Comparison of ENCODE assay signal across 8 cellular contexts in the genomic region with DNA sequence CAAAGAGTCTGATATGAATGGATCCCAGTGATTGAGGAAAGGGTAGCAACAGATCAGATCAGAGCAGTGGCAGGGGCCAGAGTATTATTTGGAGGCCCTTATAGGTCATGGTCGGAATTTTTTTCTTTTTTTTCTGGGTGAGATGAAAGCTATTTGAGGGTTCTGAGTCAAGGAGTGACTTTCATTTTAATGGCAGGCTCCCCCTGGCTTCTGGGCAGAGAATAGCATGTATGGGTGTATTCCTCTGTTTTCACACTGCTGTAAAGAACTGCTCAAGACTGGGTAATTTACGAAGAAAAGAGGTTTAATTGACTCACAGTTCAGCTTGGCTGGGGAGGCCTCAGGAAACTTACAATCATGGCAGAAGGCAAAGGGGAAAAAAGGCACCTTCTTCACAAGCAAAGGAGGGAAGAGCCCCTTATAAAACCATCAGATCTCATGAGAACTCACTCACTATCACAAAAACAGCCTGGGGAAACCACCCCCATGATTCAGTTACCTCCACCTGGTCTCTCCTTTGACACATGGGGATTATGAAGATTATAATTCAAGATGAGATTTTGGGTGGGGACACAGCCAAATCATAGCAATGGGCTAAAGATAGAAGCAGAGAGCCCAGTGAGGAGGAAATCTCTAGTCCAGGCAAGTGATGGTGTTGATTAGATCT. TPM values are rescaled to one million over a fixed set of nuclear protein-coding genes. Genes with fewer than 3 reads are reported as not detected.
DNase-seq lines count a peak whose midpoint lies in the region; ATAC-seq, FAIRE-seq and TF ChIP-seq lines count a peak whose summit lies in the region.

No MANE protein-coding gene starts in this region.

- no peak overlapping the region for H3K4me3 ChIP-seq in heart left ventricle
- H3K4me3 ChIP-seq in RWPE2 (ENCODE audit: severe bottlenecking) = no peak overlapping the region
- no peak overlapping the region for H3K4me3 ChIP-seq in K562

- peaks cover 6% of the 10 kb centered on the region for H3K9me3 Mint-ChIP-seq in mesothelial cell of epicardium

- peak; percentile 85 for FAIRE-seq in K562 (lab: Jason Lieb, UNC)

- H3K36me3 ChIP-seq in heart left ventricle (peaks cover 0 to 5% (median 0%) of the 10 kb centered on the region in 9 donors), RWPE2 (ENCODE audit: low read depth) (no peaks in the 10 kb centered on the region), K562 (ENCODE audit: control insufficient read depth, insufficient read depth, low read length) (0 out of 3 replicates have a peak, but pooled peaks cover 3% of the 10 kb centered on the region)

- no peak for TF ChIP-seq EP300 in K562 (IDR thresholded peaks at IDR 0.05; ENCODE audit: low read length)

- peak in 1 of 2 experiments; percentile 54; a peak in 2 of 4 replicates for TF ChIP-seq RAD21 in K562 (CRISPR knock-in tag; conservative IDR thresholded peaks at IDR 0.05 in 1 of 2, IDR thresholded peaks at IDR 0.05 in 1 of 2)

- no peak overlapping the region for H3K4me2 ChIP-seq in K562 (ENCODE audit: insufficient read depth, low read length)

- H3K4me1 Mint-ChIP-seq in mesothelial cell of epicardium = no peaks in the 10 kb centered on the region

- CTCF ChIA-PET in K562 (lab: Yijun Ruan, JAX; ENCODE audit: low intra/inter-chr PET ratio) = interaction anchor here (0.5 kb wide), 1 partner anchor 125 kb away, joined by 3 read pairs; a partner anchor contains a TSS

- H3K9me1 ChIP-seq in K562 (ENCODE audit: control insufficient read depth, insufficient read depth, low read length) = no peaks in the 10 kb centered on the region

- H4K20me1 ChIP-seq in K562 (replicated peaks; ENCODE audit: control insufficient read depth, insufficient read depth, low read length) = no peaks in the 10 kb centered on the region

- WGBS in heart left ventricle, 4 donors = 57 to 70% (median 62%) methylated on average over 2 of the region's 2 CpGs
- 5% methylated on average over 2 of the region's 2 CpGs for WGBS in K562 (ENCODE audit: insufficient coverage, low coverage, missing lambda C conversion rate)

- DNase-seq in heart left ventricle (no peak), Right ventricle myocardium inferior (ENCODE audit: missing footprints) (no peak), RWPE2 (ENCODE audit: low spot score) (no peak), K562 (ENCODE audit: extremely low read depth in 1 of 4, low spot score in 3 of 4) (peak; percentile 48 to 64 (median 56)), mesothelial cell of epicardium (ENCODE audit: low spot score in 2 of 2, unreplicated experiment in 2 of 2) (no peak), dedifferentiated amniotic fluid mesenchymal stem cell (ENCODE audit: extremely low spot score) (no peak), NCI-H510A (lab: John Stamatoyannopoulos, UW) (no peak)

- H3K27me3 Mint-ChIP-seq in mesothelial cell of epicardium (ENCODE audit: low read depth) = no peaks in the 10 kb centered on the region

- peak; percentile 31 to 69 (median 58) for TF ChIP-seq CTCF in heart left ventricle (IDR thresholded peaks at IDR 0.05)
- peak; percentile 76 for TF ChIP-seq CTCF in RWPE2 (IDR thresholded peaks at IDR 0.05; ENCODE audit: poor library complexity, severe bottlenecking)
- peak; percentile 52 to 79 (median 72) for TF ChIP-seq CTCF in K562 (IDR thresholded peaks at IDR 0.05 in 2 of 3, conservative IDR thresholded peaks at IDR 0.05 in 1 of 3; ENCODE audit: insufficient read depth in 2 of 3, low read depth in 1 of 3, low read length in 3 of 3)
- peak; percentile 54 for TF ChIP-seq CTCF in mesothelial cell of epicardium (IDR thresholded peaks at IDR 0.05; ENCODE audit: unreplicated experiment)

- no TSS peak for BruUV-seq in K562 (replicated peaks; lab: Mats Ljungman, UMichigan)

- peaks cover 5% of the 10 kb centered on the region for H3K36me3 Mint-ChIP-seq in mesothelial cell of epicardium

- POLR2A ChIA-PET in K562 (lab: Yijun Ruan, JAX) = interaction anchor here (1.0 kb wide), 2 partner anchors 10 to 14 kb away, joined by 3 to 4 read pairs; no protein-coding TSS in a partner anchor

- no peaks in the 10 kb centered on the region for H3K79me2 ChIP-seq in K562 (ENCODE audit: control insufficient read depth, insufficient read depth, low read length)

- H3K9me3 ChIP-seq in heart left ventricle = peaks cover 0 to 7% (median 1%) of the 10 kb centered on the region in 12 donors
- no peaks in the 10 kb centered on the region for H3K9me3 ChIP-seq in RWPE2 (ENCODE audit: severe bottlenecking)
- H3K9me3 ChIP-seq in K562 (replicated peaks; ENCODE audit: control insufficient read depth, insufficient read depth, low read depth, low read length) = no peaks in the 10 kb centered on the region

- no peak overlapping the region for H3K4me3 Mint-ChIP-seq in mesothelial cell of epicardium

- in situ Hi-C loops in K562 (cut with MboI) = no loop called here

- H3K27ac Mint-ChIP-seq in mesothelial cell of epicardium = no peak overlapping the region

- intact Hi-C loops in heart left ventricle (cut with DNase I) (no loop called here), Right ventricle myocardium inferior (cut with DNase I) (no loop called here), K562 (cut with micrococcal nuclease) (no loop called here)

- no peak for TF ChIP-seq POLR2A in heart left ventricle (IDR thresholded peaks at IDR 0.05)
- no peak for TF ChIP-seq POLR2A in K562 (conservative IDR thresholded peaks at IDR 0.05)

- ATAC-seq in heart left ventricle = no peak
- no peak for ATAC-seq in Right ventricle myocardium inferior
- ATAC-seq in RWPE2 (ENCODE audit: low read depth) = no peak; the same call in 2 of the 3 replicates
- ATAC-seq in K562 = peak; percentile 82
- ATAC-seq in GM21515 (IDR thresholded peaks at IDR 0.05; ENCODE audit: unreplicated experiment) = no peak

- peaks cover 0 to 27% (median 0%) of the 10 kb centered on the region in 12 donors for H3K4me1 ChIP-seq in heart left ventricle
- no peaks in the 10 kb centered on the region for H3K4me1 ChIP-seq in RWPE2 (ENCODE audit: insufficient read depth, poor library complexity, severe bottlenecking)
- H3K4me1 ChIP-seq in K562 (replicated peaks in 1 of 2; ENCODE audit: control insufficient read depth in 2 of 2, insufficient read depth in 2 of 2, low read length in 2 of 2) = peaks cover 5 to 21% of the 10 kb centered on the region in 2 experiments; a peak in 4 of 5 replicates

- H3K9ac ChIP-seq in K562 (ENCODE audit: insufficient read depth in 1 of 2, low read depth in 2 of 2, low read length in 2 of 2) = no peak overlapping the region; a peak in 1 of 4 replicates

- peak overlapping the region; percentile 21; the same call in 1 of the 2 replicates for H2AFZ ChIP-seq in K562 (ENCODE audit: low read depth, low read length)

- H3K27me3 ChIP-seq in heart left ventricle (no peaks in the 10 kb centered on the region), RWPE2 (ENCODE audit: insufficient read depth, poor library complexity, severe bottlenecking) (no peaks in the 10 kb centered on the region), K562 (ENCODE audit: control insufficient read depth in 2 of 2, insufficient read depth in 2 of 2, low read length in 2 of 2) (no peaks in the 10 kb centered on the region)

- H3K27ac ChIP-seq in heart left ventricle = no peak overlapping the region
- no peak overlapping the region for H3K27ac ChIP-seq in RWPE2 (ENCODE audit: poor library complexity, severe bottlenecking)
- no peak overlapping the region for H3K27ac ChIP-seq in K562 (ENCODE audit: extremely low read depth, low read depth, low read length)

RNA-seq across cellular contexts. Expression of a gene that starts 3.0 kb away (rescaled TPM):
- total RNA-seq in heart left ventricle (1 to 10 TPM in 1 of 9 donors, under 1 TPM in 8; 0.27 to 1.3 (median 0.40) TPM), Right ventricle myocardium inferior (0.92 TPM), K562 (2014; rRNA removed) (0.05 TPM in 1 of 2 replicates, not detected in the other), K562 (2014; rRNA removed; fragmentation: Illumina TruSeq; extraction: Trizol) (0.35 and 0.36 TPM in 2 replicates), K562 (2015; rRNA removed; fragmentation: Illumina TruSeq; extraction: Trizol) (0.15 and 0.22 TPM in 2 replicates), K562 (2021) (0.67 and 0.95 TPM in 2 replicates), mesothelial cell of epicardium (5.6 to 6.1 TPM (median 5.8 TPM) in 3 replicates)
- polyA plus RNA-seq in heart left ventricle (under 1 TPM; 0.33 to 0.53 TPM), K562 (2011; rRNA removed) (0.37 and 0.52 TPM in 2 replicates), K562 (2014; fragmentation: Illumina TruSeq; extraction: Trizol) (0.09 and 0.48 TPM in 2 replicates), K562 (2014; fragmentation: Nextera tagmentation; extraction: Ambion mirVana) (under 1 TPM; 0.35 to 0.46 TPM), K562 (2014; rRNA removed) (0.66 and 0.80 TPM in 2 replicates)
- total RNA-seq in K562 (2011; cell fraction: chromatin; rRNA removed; ENCODE audit: low replicate concordance) = 2.9 and 6.2 TPM in 2 replicates
- total RNA-seq in K562 (2011; cell fraction: nucleolus; rRNA removed) = 2.0 and 2.6 TPM in 2 replicates
- 3.0 and 3.2 TPM in 2 replicates for total RNA-seq in K562 (2011; cell fraction: nucleoplasm; rRNA removed)
- polyA plus RNA-seq in K562 (2011; cell fraction: cytosol; rRNA removed) = 0.27 and 0.30 TPM in 2 replicates
- polyA plus RNA-seq in K562 (2011; cell fraction: nucleus; rRNA removed) = 1.4 and 1.6 TPM in 2 replicates
- 0.37 and 0.76 TPM in 2 replicates for polyA plus RNA-seq in K562 (2012)
- 0.27 and 1.1 TPM in 2 replicates for polyA minus RNA-seq in K562 (2011; rRNA and poly(A)+ RNA removed)
- polyA minus RNA-seq in K562 (2011; cell fraction: cytosol; rRNA and poly(A)+ RNA removed) = 0.38 TPM in 1 of 2 replicates, not detected in the other
- 0.40 and 0.44 TPM in 2 replicates for polyA minus RNA-seq in K562 (2011; cell fraction: nucleus; rRNA and poly(A)+ RNA removed)

RNA-seq across cellular contexts. Expression of a gene that starts 7.2 kb away (rescaled TPM):
- 10 to 100 TPM in 2 of 9 donors, 1 to 10 TPM in 7; 1.4 to 45.2 (median 4.2) TPM for total RNA-seq in heart left ventricle
- 1 to 10 TPM; 3.3 to 3.9 TPM for polyA plus RNA-seq in heart left ventricle
- 9.1 TPM for total RNA-seq in Right ventricle myocardium inferior
- total RNA-seq in K562 (2011; cell fraction: chromatin; rRNA removed; ENCODE audit: low replicate concordance) = 15.6 and 23.5 TPM in 2 replicates
- 8.3 and 13.2 TPM in 2 replicates for total RNA-seq in K562 (2011; cell fraction: nucleolus; rRNA removed)
- total RNA-seq in K562 (2011; cell fraction: nucleoplasm; rRNA removed) = 12.3 and 15.8 TPM in 2 replicates
- total RNA-seq in K562 (2014; rRNA removed) = 4.0 and 5.0 TPM in 2 replicates
- total RNA-seq in K562 (2014; rRNA removed; fragmentation: Illumina TruSeq; extraction: Trizol) = 3.1 and 3.8 TPM in 2 replicates
- 5.0 and 6.2 TPM in 2 replicates for total RNA-seq in K562 (2015; rRNA removed; fragmentation: Illumina TruSeq; extraction: Trizol)
- total RNA-seq in K562 (2021) = 11.0 and 12.0 TPM in 2 replicates
- 2.5 and 5.8 TPM in 2 replicates for polyA plus RNA-seq in K562 (2011; rRNA removed)
- 7.5 and 9.8 TPM in 2 replicates for polyA plus RNA-seq in K562 (2011; cell fraction: cytosol; rRNA removed)
- 21.2 and 22.5 TPM in 2 replicates for polyA plus RNA-seq in K562 (2011; cell fraction: nucleus; rRNA removed)
- polyA plus RNA-seq in K562 (2012) = 14.6 and 37.6 TPM in 2 replicates
- polyA plus RNA-seq in K562 (2014; fragmentation: Illumina TruSeq; extraction: Trizol) = 16.3 and 19.0 TPM in 2 replicates
- polyA plus RNA-seq in K562 (2014; fragmentation: Nextera tagmentation; extraction: Ambion mirVana) = 1 to 10 TPM; 7.4 to 8.3 TPM
- 10.8 and 11.0 TPM in 2 replicates for polyA plus RNA-seq in K562 (2014; rRNA removed)
- 3.6 and 5.2 TPM in 2 replicates for polyA minus RNA-seq in K562 (2011; rRNA and poly(A)+ RNA removed)
- polyA minus RNA-seq in K562 (2011; cell fraction: cytosol; rRNA and poly(A)+ RNA removed) = 5.4 and 7.6 TPM in 2 replicates
- polyA minus RNA-seq in K562 (2011; cell fraction: nucleus; rRNA and poly(A)+ RNA removed) = 3.6 and 3.8 TPM in 2 replicates
- not detected in 3 replicates for total RNA-seq in mesothelial cell of epicardium

RNA-seq across cellular contexts. Expression of a gene that starts 34.2 kb away (rescaled TPM):
- 10 to 100 TPM; 31.1 to 77.2 (median 54.3) TPM for total RNA-seq in heart left ventricle
- polyA plus RNA-seq in heart left ventricle = 10 to 100 TPM; 44.9 to 52.2 TPM
- 63.6 TPM for total RNA-seq in Right ventricle myocardium inferior
- total RNA-seq in K562 (2011; cell fraction: chromatin; rRNA removed; ENCODE audit: low replicate concordance) = 12.9 and 26.4 TPM in 2 replicates
- total RNA-seq in K562 (2011; cell fraction: nucleolus; rRNA removed) = 12.1 and 13.3 TPM in 2 replicates
- total RNA-seq in K562 (2011; cell fraction: nucleoplasm; rRNA removed) = 15.0 and 16.8 TPM in 2 replicates
- total RNA-seq in K562 (2014; rRNA removed) = 14.7 and 15.3 TPM in 2 replicates
- total RNA-seq in K562 (2014; rRNA removed; fragmentation: Illumina TruSeq; extraction: Trizol) = 11.2 and 12.6 TPM in 2 replicates
- 12.7 and 13.9 TPM in 2 replicates for total RNA-seq in K562 (2015; rRNA removed; fragmentation: Illumina TruSeq; extraction: Trizol)
- total RNA-seq in K562 (2021) = 19.5 and 20.7 TPM in 2 replicates
- polyA plus RNA-seq in K562 (2011; rRNA removed) = 10.7 and 12.4 TPM in 2 replicates
- 11.2 and 17.7 TPM in 2 replicates for polyA plus RNA-seq in K562 (2011; cell fraction: cytosol; rRNA removed)
- 9.4 and 15.6 TPM in 2 replicates for polyA plus RNA-seq in K562 (2011; cell fraction: nucleus; rRNA removed)
- 15.9 and 17.9 TPM in 2 replicates for polyA plus RNA-seq in K562 (2012)
- polyA plus RNA-seq in K562 (2014; fragmentation: Illumina TruSeq; extraction: Trizol) = 25.4 and 27.0 TPM in 2 replicates
- polyA plus RNA-seq in K562 (2014; fragmentation: Nextera tagmentation; extraction: Ambion mirVana) = 1 to 10 TPM; 1.6 to 1.8 TPM
- 14.2 and 18.8 TPM in 2 replicates for polyA plus RNA-seq in K562 (2014; rRNA removed)
- polyA minus RNA-seq in K562 (2011; rRNA and poly(A)+ RNA removed) = 7.2 and 9.5 TPM in 2 replicates
- 10.4 and 14.6 TPM in 2 replicates for polyA minus RNA-seq in K562 (2011; cell fraction: cytosol; rRNA and poly(A)+ RNA removed)
- polyA minus RNA-seq in K562 (2011; cell fraction: nucleus; rRNA and poly(A)+ RNA removed) = 4.8 and 6.9 TPM in 2 replicates
- 168 to 170 TPM (median 169 TPM) in 3 replicates for total RNA-seq in mesothelial cell of epicardium

RNA-seq across cellular contexts. Expression of a gene that starts 35.7 kb away (rescaled TPM):
- under 1 TPM in 1 of 9 donors, not detected in 8; 0.51 TPM for total RNA-seq in heart left ventricle
- under 1 TPM in 1 of 2 donors, not detected in 1; 0.24 TPM for polyA plus RNA-seq in heart left ventricle
- total RNA-seq in Right ventricle myocardium inferior = not detected
- 1.1 and 1.3 TPM in 2 replicates for total RNA-seq in K562 (2011; cell fraction: chromatin; rRNA removed; ENCODE audit: low replicate concordance)
- 1.3 and 1.7 TPM in 2 replicates for total RNA-seq in K562 (2011; cell fraction: nucleolus; rRNA removed)
- 1.3 and 2.3 TPM in 2 replicates for total RNA-seq in K562 (2011; cell fraction: nucleoplasm; rRNA removed)
- 1.4 and 1.7 TPM in 2 replicates for total RNA-seq in K562 (2014; rRNA removed)
- 0.44 and 0.61 TPM in 2 replicates for total RNA-seq in K562 (2014; rRNA removed; fragmentation: Illumina TruSeq; extraction: Trizol)
- total RNA-seq in K562 (2015; rRNA removed; fragmentation: Illumina TruSeq; extraction: Trizol) = 0.62 and 0.90 TPM in 2 replicates
- total RNA-seq in K562 (2021) = 0.69 and 1.3 TPM in 2 replicates
- 1.4 and 1.5 TPM in 2 replicates for polyA plus RNA-seq in K562 (2011; rRNA removed)
- polyA plus RNA-seq in K562 (2011; cell fraction: cytosol; rRNA removed) = 1.0 and 1.1 TPM in 2 replicates
- polyA plus RNA-seq in K562 (2011; cell fraction: nucleus; rRNA removed) = 1.4 TPM in 2 replicates
- polyA plus RNA-seq in K562 (2012) = 0.56 and 1.2 TPM in 2 replicates
- 0.30 and 0.52 TPM in 2 replicates for polyA plus RNA-seq in K562 (2014; fragmentation: Illumina TruSeq; extraction: Trizol)
- polyA plus RNA-seq in K562 (2014; fragmentation: Nextera tagmentation; extraction: Ambion mirVana) = under 1 TPM; 0.15 to 0.34 TPM
- polyA plus RNA-seq in K562 (2014; rRNA removed) = 0.44 and 0.96 TPM in 2 replicates
- polyA minus RNA-seq in K562 (2011; rRNA and poly(A)+ RNA removed) = 0.66 and 0.70 TPM in 2 replicates
- 1.9 TPM in 1 of 2 replicates, not detected in the other for polyA minus RNA-seq in K562 (2011; cell fraction: cytosol; rRNA and poly(A)+ RNA removed)
- not detected in 2 replicates for polyA minus RNA-seq in K562 (2011; cell fraction: nucleus; rRNA and poly(A)+ RNA removed)
- total RNA-seq in mesothelial cell of epicardium = 8.6 to 9.9 TPM (median 8.7 TPM) in 3 replicates

Comparison
In these comparisons a context has a peak if more than half of its experiments do, and no peak if none do; other contexts are left out.
1. DNase-seq: peak in K562 (4 of 4); none in heart left ventricle (0 of 5), Right ventricle myocardium inferior (single experiment), RWPE2 (single experiment), mesothelial cell of epicardium (0 of 2), dedifferentiated amniotic fluid mesenchymal stem cell (single experiment) and NCI-H510A (single experiment).
2. Peak in every context shown above with its lines, with median percentiles within 50 percentile points of each other: CTCF ChIP-seq.